ENCODE assay signal across 9 cellular contexts in genomic region chr6:11772109-11772830, GRCh38. TPM values are rescaled to one million over a fixed set of nuclear protein-coding genes. Genes with fewer than 3 reads are reported as not detected.
DNase-seq lines count a peak whose midpoint lies in the region; ATAC-seq, FAIRE-seq and TF ChIP-seq lines count a peak whose summit lies in the region.
"Had no signal": no experiment of that assay in that cellular context is flagged by ENCODE, and none has a peak within 500 bp of the region (broad histone marks: within the 10 kb centered on the region; RNA-seq: fewer than 3 reads in every experiment).

No MANE protein-coding gene starts in this region.

- H3K4me2 ChIP-seq in GM23248 (ENCODE audit: unreplicated experiment) = peak overlapping the region; percentile 62

- no peaks in the 10 kb centered on the region for H4K20me1 ChIP-seq in GM23248 (ENCODE audit: insufficient read depth)

- in situ Hi-C loops in GM23248 (cut with MboI) (no loop called here), gastrocnemius medialis (cut with MboI; ENCODE audit: low sequenced_read_pairs in 4 of 4) (no loop called here)

- intact Hi-C loops in gastrocnemius medialis (cut with DNase I; ENCODE audit: low total_unique reads) = no loop called here

- no peaks in the 10 kb centered on the region for H3K9me2 ChIP-seq in GM23248 (ENCODE audit: insufficient read depth)

- H3K27ac ChIP-seq in GM23248 (peak overlapping the region; percentile 98), esophagus (ENCODE audit: low read depth in 2 of 2, low read length in 1 of 2) (peak overlapping the region; percentile 84 to 98), gastrocnemius medialis (peak overlapping the region in 1 of 4 donors; percentile 72)

- H3K27me3 ChIP-seq in GM23248 (replicated peaks; ENCODE audit: insufficient read depth) = no peaks in the 10 kb centered on the region
- no peaks in the 10 kb centered on the region for H3K27me3 ChIP-seq in esophagus (ENCODE audit: control insufficient read depth in 1 of 2, insufficient read depth in 2 of 2, low read length in 2 of 2)
- no peaks in the 10 kb centered on the region for H3K27me3 ChIP-seq in gastrocnemius medialis

- no peak overlapping the region; the same call in 1 of the 2 replicates for H2AFZ ChIP-seq in GM23248

- WGBS in GM23248 (ENCODE audit: low coverage in 1 of 2, low lambda C conversion rate in 2 of 2, missing lambda C conversion rate in 2 of 2), 2 experiments = 51 to 52% methylated on average over 10 of the region's 10 CpGs
- WGBS in esophagus, 2 donors = 50 to 67% methylated on average over 10 of the region's 10 CpGs

- peaks cover 38% of the 10 kb centered on the region for H3F3A ChIP-seq in GM23248 (ENCODE audit: insufficient read depth)

- H3K79me2 ChIP-seq in GM23248 (ENCODE audit: insufficient read depth) = no peaks in the 10 kb centered on the region

- ATAC-seq in gastrocnemius medialis (peak; percentile 58 to 59), HG03439 (IDR thresholded peaks at IDR 0.05; ENCODE audit: unreplicated experiment) (no peak)

- H3K4me1 ChIP-seq in GM23248 (ENCODE audit: insufficient read depth) (peaks cover 44% of the 10 kb centered on the region), esophagus (ENCODE audit: control insufficient read depth in 2 of 2, insufficient read depth in 2 of 2, low read length in 1 of 2) (peaks cover 0 to 16% of the 10 kb centered on the region in 2 donors), gastrocnemius medialis (peaks cover 3 to 6% of the 10 kb centered on the region in 2 donors)

- TF ChIP-seq POLR2A in gastrocnemius medialis (IDR thresholded peaks at IDR 0.05) (no peak), GM12892 (IDR thresholded peaks at IDR 0.05; ENCODE audit: low read depth, low read length) (no peak)

- H3K9me3 ChIP-seq in GM23248 (ENCODE audit: low read depth) (no peaks in the 10 kb centered on the region), esophagus (ENCODE audit: control insufficient read depth in 2 of 2, insufficient read depth in 1 of 2, low read depth in 1 of 2, low read length in 1 of 2) (no peaks in the 10 kb centered on the region), gastrocnemius medialis (no peaks in the 10 kb centered on the region)

- no peak for FAIRE-seq in GM12892 (lab: Jason Lieb, UNC)

- DNase-seq in GM23248 (peak; percentile 98), NOMO-1 treated with dmso at 0.1 percent for 144 hours (lab: John Stamatoyannopoulos, UW; ENCODE audit: unreplicated experiment) (peak; percentile 20), gastrocnemius medialis (peak in 1 of 2 donors; percentile 53), SKM-1 treated with dmso at 0.1 percent for 144 hours (lab: John Stamatoyannopoulos, UW; ENCODE audit: unreplicated experiment) (no peak), AML-193 (lab: John Stamatoyannopoulos, UW) (no peak), GM12892 (ENCODE audit: insufficient read length) (no peak)
- DNase-seq: central memory CD4-positive, alpha-beta T cell had no signal

- H3K4me3 ChIP-seq in GM23248 (0 out of 2 replicates have a peak overlapping the region, but pooled peaks have one; percentile 26), esophagus (ENCODE audit: low read depth in 1 of 2, low read length in 2 of 2) (no peak overlapping the region), gastrocnemius medialis (no peak overlapping the region)

- peak overlapping the region; percentile 72 for H3K9ac ChIP-seq in GM23248

- TF ChIP-seq CTCF in gastrocnemius medialis (IDR thresholded peaks at IDR 0.05 in 4 of 5, conservative IDR thresholded peaks at IDR 0.05 in 1 of 5) = no peak

- no peaks in the 10 kb centered on the region for H3K36me3 ChIP-seq in GM23248 (ENCODE audit: low read depth)
- no peaks in the 10 kb centered on the region for H3K36me3 ChIP-seq in esophagus (ENCODE audit: control insufficient read depth in 2 of 2, insufficient read depth in 2 of 2, low read length in 1 of 2)
- no peaks in the 10 kb centered on the region for H3K36me3 ChIP-seq in gastrocnemius medialis

RNA-seq across cellular contexts. Expression of gene ADTRP, which starts 6.3 kb away (rescaled TPM):
- 0.63 and 1.3 TPM in 2 replicates for total RNA-seq in GM23248 (2014; rRNA removed; shearing (Covaris generic))
- polyA plus RNA-seq in GM23248 (2016; fragmentation: Nextera tagmentation; extraction: Ambion mirVana) (2.6 and 3.4 TPM in 2 replicates), esophagus (under 1 TPM; 0.31 to 0.35 TPM)
- under 1 TPM in 2 of 4 donors, not detected in 2; 0.31 to 0.73 TPM for total RNA-seq in gastrocnemius medialis
- 12.7 TPM for polyA plus RNA-seq in GM12892 (2012; ENCODE audit: missing spikeins)

Comparison
In these comparisons a context has a peak if more than half of its experiments do, and no peak if none do; other contexts are left out.
1. DNase-seq: peak in GM23248 (single experiment) and NOMO-1 treated with dmso at 0.1 percent for 144 hours (single experiment); none in SKM-1 treated with dmso at 0.1 percent for 144 hours (single experiment), AML-193 (0 of 2) and GM12892 (single experiment).